ENCODE assay signal across 9 cellular contexts in genomic region chr14:24673059-24673458, GRCh38. TPM values are rescaled to one million over a fixed set of nuclear protein-coding genes. Genes with fewer than 3 reads are reported as not detected.
DNase-seq lines count a peak whose midpoint lies in the region; ATAC-seq and TF ChIP-seq lines count a peak whose summit lies in the region.
"Had no signal": no experiment of that assay in that cellular context is flagged by ENCODE, and none has a peak within 500 bp of the region (broad histone marks: within the 10 kb centered on the region; RNA-seq: fewer than 3 reads in every experiment).

No MANE protein-coding gene starts in this region.

- H3K4me1 ChIP-seq in smooth muscle cell (ENCODE audit: low read depth): no peaks in the 10 kb centered on the region

- TF ChIP-seq CTCF in smooth muscle cell (IDR thresholded peaks at IDR 0.05; ENCODE audit: borderline replicate concordance, insufficient read depth, poor library complexity, severe bottlenecking): no peak

- H3K4me3 Mint-ChIP-seq in naive B cell: peak overlapping the region; percentile 53 to 92 (median 88)

- H3K4me1 Mint-ChIP-seq in naive B cell: peaks cover 33 to 52% (median 47%) of the 10 kb centered on the region in 3 donors

- ATAC-seq in GM18867 (IDR thresholded peaks at IDR 0.05; ENCODE audit: unreplicated experiment) (peak; percentile 56), HG02610 (IDR thresholded peaks at IDR 0.05; ENCODE audit: unreplicated experiment) (peak; percentile 38), naive B cell (ENCODE audit: low read depth in 2 of 2) (peak; percentile 92 to 94)

- H3K79me2 ChIP-seq in smooth muscle cell (ENCODE audit: low read depth): no peaks in the 10 kb centered on the region

- no peaks in the 10 kb centered on the region for H3K27me3 Mint-ChIP-seq in naive B cell

- H3K27me3 ChIP-seq in smooth muscle cell (ENCODE audit: low read depth): peaks cover 13% of the 10 kb centered on the region

- H3K9me3 Mint-ChIP-seq in naive B cell: peaks cover 0 to 9% (median 0%) of the 10 kb centered on the region in 7 donors

- H3K9ac ChIP-seq in smooth muscle cell (ENCODE audit: low read depth): no peak overlapping the region

- no peaks in the 10 kb centered on the region for H3K36me3 Mint-ChIP-seq in naive B cell

- H2AFZ ChIP-seq in smooth muscle cell (ENCODE audit: low read depth): no peak overlapping the region

- H3K9me3 ChIP-seq in smooth muscle cell (replicated peaks; ENCODE audit: low read depth): no peaks in the 10 kb centered on the region

- no peak overlapping the region for H3K4me3 ChIP-seq in smooth muscle cell

- DNase-seq in NAMALWA (ENCODE audit: low spot score) (peak; percentile 37), naive B cell (peak; percentile 64), NCI-H82 treated with DMSO at 0.1 percent for 48 hours (lab: John Stamatoyannopoulos, UW; ENCODE audit: unreplicated experiment) (no peak), smooth muscle cell (lab: John Stamatoyannopoulos, UW; ENCODE audit: unreplicated experiment) (no peak), DMS79 treated with DMSO at 0.1 percent for 48 hours (lab: John Stamatoyannopoulos, UW) (no peak), activated gamma-delta T cell treated with Interleukin-2 at 50 U/mL for 16 hours (no peak)

- H4K20me1 ChIP-seq in smooth muscle cell (ENCODE audit: low read depth): no peaks in the 10 kb centered on the region

- no peak overlapping the region for H3K4me2 ChIP-seq in smooth muscle cell

- no peaks in the 10 kb centered on the region for H3K36me3 ChIP-seq in smooth muscle cell (ENCODE audit: low read depth)

- H3F3A ChIP-seq in smooth muscle cell (ENCODE audit: low read depth): no peaks in the 10 kb centered on the region

- 80% methylated on average over 2 of the region's 2 CpGs for WGBS in smooth muscle cell (ENCODE audit: low lambda C conversion rate)

- H3K27ac ChIP-seq in smooth muscle cell (ENCODE audit: low read depth): no peak overlapping the region

- peak overlapping the region; percentile 84 to 98 (median 96) for H3K27ac Mint-ChIP-seq in naive B cell

RNA-seq across cellular contexts. Expression of gene GZMB, which starts 39.1 kb away (rescaled TPM):
- 1 to 10 TPM; 1.1 to 3.2 (median 2.6) TPM for polyA plus RNA-seq in naive B cell (ENCODE audit: low read depth in 6 of 6)
- not detected in 2 replicates for total RNA-seq in smooth muscle cell
- not detected in 2 replicates for polyA plus RNA-seq in smooth muscle cell
- total RNA-seq: H1 had no signal
- polyA plus RNA-seq: H1 had no signal

Comparison
In these comparisons a context has a peak if more than half of its experiments do, and no peak if none do; other contexts are left out.
1. ATAC-seq: peak in every context shown above with its lines; median percentile 93 in naive B cell; 56 in GM18867; 38 in HG02610.
2. DNase-seq: peak in NAMALWA (single experiment) and naive B cell (single experiment); none in NCI-H82 treated with DMSO at 0.1 percent for 48 hours (single experiment), smooth muscle cell (single experiment), DMS79 treated with DMSO at 0.1 percent for 48 hours (single experiment) and activated gamma-delta T cell treated with Interleukin-2 at 50 U/mL for 16 hours (single experiment).